20 cellular contexts compared by ENCODE assay signal in genomic region chr20:46583411-46584214, GRCh38. TPM values are rescaled to one million over a fixed set of nuclear protein-coding genes. Genes with fewer than 3 reads are reported as not detected.
DNase-seq lines count a peak whose midpoint lies in the region; ATAC-seq lines count a peak whose summit lies in the region.
"Had no signal": no experiment of that assay in that cellular context is flagged by ENCODE, and none has a peak within 500 bp of the region (broad histone marks: within the 10 kb centered on the region; RNA-seq: fewer than 3 reads in every experiment).

No MANE protein-coding gene starts in this region.

- POLR2A ChIA-PET in activated CD4-positive, alpha-beta memory T cell treated with anti-CD3 and anti-CD28 coated beads for 36 hours (lab: Charles Lee), result no interaction called here

- no peak overlapping the region for H3K4me3 Mint-ChIP-seq in stimulated activated memory B cell treated with anti-CD40 and anti-IgM and Interleukin-4, amounts not matched to agents 10 μg/mL and 1 μg/mL and 100 μg/mL, for 72 hours
- H3K4me3 Mint-ChIP-seq in activated CD4-positive, alpha-beta memory T cell treated with anti-CD3 and anti-CD28 coated beads for 36 hours, result no peak overlapping the region
- H3K4me3 Mint-ChIP-seq: activated CD8-positive, alpha-beta T cell treated with anti-CD3 and anti-CD28 coated beads, Interleukin-2, amount 10 ng/mL, durations not matched to agents 7 days and 5 days; activated naive CD8-positive, alpha-beta T cell; T-helper 17 cell had no signal

- H3K27ac Mint-ChIP-seq in stimulated activated memory B cell treated with anti-CD40 and anti-IgM and Interleukin-4, amounts not matched to agents 10 μg/mL and 1 μg/mL and 100 μg/mL, for 72 hours, result no peak overlapping the region
- no peak overlapping the region for H3K27ac Mint-ChIP-seq in activated CD4-positive, alpha-beta memory T cell treated with anti-CD3 and anti-CD28 coated beads for 36 hours
- H3K27ac Mint-ChIP-seq: activated CD8-positive, alpha-beta T cell treated with anti-CD3 and anti-CD28 coated beads, Interleukin-2, amount 10 ng/mL, durations not matched to agents 7 days and 5 days; activated naive CD8-positive, alpha-beta T cell; T-helper 17 cell had no signal

- no peak for ATAC-seq in stimulated activated memory B cell treated with anti-CD40 and anti-IgM and Interleukin-4, amounts not matched to agents 10 μg/mL and 1 μg/mL and 100 μg/mL, for 72 hours
- ATAC-seq: activated CD8-positive, alpha-beta T cell treated with anti-CD3 and anti-CD28 coated beads, Interleukin-2, amount 10 ng/mL, durations not matched to agents 7 days and 5 days; T-helper 17 cell had no signal

- H3K9me3 Mint-ChIP-seq in stimulated activated memory B cell treated with anti-CD40 and anti-IgM and Interleukin-4, amounts not matched to agents 10 μg/mL and 1 μg/mL and 100 μg/mL, for 72 hours, result no peaks in the 10 kb centered on the region
- no peaks in the 10 kb centered on the region for H3K9me3 Mint-ChIP-seq in activated CD4-positive, alpha-beta memory T cell treated with anti-CD3 and anti-CD28 coated beads for 36 hours

- H3K27ac ChIP-seq in cingulate gyrus (ENCODE audit: low read depth, low read length), result peak overlapping the region; percentile 81
- H3K27ac ChIP-seq: C4-2B, left ventricle myocardium inferior, WERI-Rb-1 had no signal

- H3K36me3 Mint-ChIP-seq in stimulated activated memory B cell treated with anti-CD40 and anti-IgM and Interleukin-4, amounts not matched to agents 10 μg/mL and 1 μg/mL and 100 μg/mL, for 72 hours, result no peaks in the 10 kb centered on the region
- H3K36me3 Mint-ChIP-seq in activated CD4-positive, alpha-beta memory T cell treated with anti-CD3 and anti-CD28 coated beads for 36 hours, result no peaks in the 10 kb centered on the region

- intact Hi-C loops in activated CD4-positive, alpha-beta memory T cell treated with anti-CD3 and anti-CD28 coated beads for 36 hours (cut with micrococcal nuclease), result no loop called here

- no peaks in the 10 kb centered on the region for H3K4me1 Mint-ChIP-seq in stimulated activated memory B cell treated with anti-CD40 and anti-IgM and Interleukin-4, amounts not matched to agents 10 μg/mL and 1 μg/mL and 100 μg/mL, for 72 hours
- H3K4me1 Mint-ChIP-seq in activated CD4-positive, alpha-beta memory T cell treated with anti-CD3 and anti-CD28 coated beads for 36 hours (ENCODE audit: low read depth), result no peaks in the 10 kb centered on the region

- DNase-seq in NCI-H2227 (lab: John Stamatoyannopoulos, UW; ENCODE audit: unreplicated experiment) (peak; percentile 7), NCI-H2227 treated with DMSO at 0.1 percent for 48 hours (lab: John Stamatoyannopoulos, UW) (no peak), medulla oblongata (ENCODE audit: extremely low spot score) (peak; percentile 69), NCI-H524 treated with DMSO at 0.1 percent for 48 hours (lab: John Stamatoyannopoulos, UW) (no peak)
- DNase-seq in activated T-cell treated with anti-CD3 and anti-CD28 coated beads, Interleukin-2, amount 50 U/mL, for 48 hours, result no peak
- DNase-seq in activated CD4-positive, alpha-beta memory T cell treated with anti-CD3 and anti-CD28 coated beads for 36 hours, result no peak
- DNase-seq: activated CD8-positive, alpha-beta T cell treated with anti-CD3 and anti-CD28 coated beads, Interleukin-2, amount 10 ng/mL, durations not matched to agents 7 days and 5 days; left ventricle myocardium inferior; NCI-H2029 treated with DMSO at 0.1 percent for 48 hours; NCI-H748 treated with DMSO at 0.1 percent for 48 hours; T-helper 17 cell; WERI-Rb-1 had no signal

- H3K27me3 Mint-ChIP-seq in stimulated activated memory B cell treated with anti-CD40 and anti-IgM and Interleukin-4, amounts not matched to agents 10 μg/mL and 1 μg/mL and 100 μg/mL, for 72 hours, result peaks cover 26% of the 10 kb centered on the region
- peaks cover 4% of the 10 kb centered on the region for H3K27me3 Mint-ChIP-seq in activated CD4-positive, alpha-beta memory T cell treated with anti-CD3 and anti-CD28 coated beads for 36 hours

- CTCF ChIA-PET in activated CD4-positive, alpha-beta memory T cell treated with anti-CD3 and anti-CD28 coated beads for 36 hours (lab: Charles Lee), result interaction anchor here (1.0 kb wide), 1 partner anchor 21 kb away, joined by 3 read pairs; no protein-coding TSS in a partner anchor

RNA-seq across cellular contexts. Expression of gene OCSTAMP, which starts 33.2 kb away (rescaled TPM):
- under 1 TPM; 0.64 to 0.73 TPM for total RNA-seq in activated CD4-positive, alpha-beta memory T cell treated with anti-CD3 and anti-CD28 coated beads for 36 hours
- total RNA-seq: activated CD8-positive, alpha-beta T cell treated with anti-CD3 and anti-CD28 coated beads, Interleukin-2, amount 10 ng/mL, durations not matched to agents 7 days and 5 days; endothelial cell of umbilical vein; fibroblast of villous mesenchyme; left ventricle myocardium inferior; MCF 10A; osteocyte; T-helper 17 cell had no signal

Comparison
In these comparisons a context has a peak if more than half of its experiments do, and no peak if none do; other contexts are left out.
1. DNase-seq: peak in NCI-H2227 (single experiment) and medulla oblongata (single experiment); none in NCI-H2227 treated with DMSO at 0.1 percent for 48 hours (single experiment), activated T-cell treated with anti-CD3 and anti-CD28 coated beads, Interleukin-2, amount 50 U/mL, for 48 hours (0 of 2), NCI-H524 treated with DMSO at 0.1 percent for 48 hours (single experiment) and activated CD4-positive, alpha-beta memory T cell treated with anti-CD3 and anti-CD28 coated beads for 36 hours (single experiment).